In genomic region chr1:6464514-6464836, GRCh38 we compare ENCODE assay signal across 11 cellular contexts. TPM values are rescaled to one million over a fixed set of nuclear protein-coding genes. Genes with fewer than 3 reads are reported as not detected.
A peak's percentile ranks its signal among the peaks of the same experiment; 100 is the strongest.
DNase-seq lines count a peak whose midpoint lies in the region; ATAC-seq and FAIRE-seq lines count a peak whose summit lies in the region.
"Had no signal": no experiment of that assay in that cellular context is flagged by ENCODE, and none has a peak within 500 bp of the region (broad histone marks: within the 10 kb centered on the region; RNA-seq: fewer than 3 reads in every experiment).

No MANE protein-coding gene starts in this region.

- no peaks in the 10 kb centered on the region for H3K27me3 Mint-ChIP-seq in CD8-positive, alpha-beta memory T cell

- DNase-seq in CD8-positive, alpha-beta memory T cell: no peak
- DNase-seq in NCI-H510A treated with DMSO at 0.1 percent for 48 hours (lab: John Stamatoyannopoulos, UW) (peak; percentile 90), midbrain (lab: John Stamatoyannopoulos, UW) (peak; percentile 13), HTR-8/SVneo (ENCODE audit: insufficient read length, low spot score) (no peak), SIG-M5 (lab: John Stamatoyannopoulos, UW) (no peak), DMS79 treated with DMSO at 0.1 percent for 48 hours (lab: John Stamatoyannopoulos, UW) (no peak)
- DNase-seq in activated T-helper 9 cell treated with anti-CD3 and anti-CD28 coated beads, Interleukin-2, amount 50 U/mL, for 16 hours (ENCODE audit: low read depth): peak; percentile 41
- DNase-seq: IMR-90 had no signal

- POLR2A ChIA-PET in CD8-positive, alpha-beta memory T cell (lab: Charles Lee): interaction anchor here (0.9 to 1.0 kb wide), 2 partner anchors 10 to 12 kb away, joined by 3 to 4 read pairs; no protein-coding TSS in a partner anchor

- peaks cover 16% of the 10 kb centered on the region for H3K36me3 ChIP-seq in CD8-positive, alpha-beta memory T cell (ENCODE audit: insufficient read depth, low read length)
- H3K36me3 ChIP-seq: breast epithelium had no signal

- no peak for FAIRE-seq in HTR-8/SVneo (lab: Jason Lieb, UNC)

- H3K27ac Mint-ChIP-seq in CD8-positive, alpha-beta memory T cell: peak overlapping the region; percentile 81 to 98 (median 94)

- peak overlapping the region; percentile 88 to 98 (median 91) for H3K4me3 Mint-ChIP-seq in CD8-positive, alpha-beta memory T cell

- peaks cover 9 to 44% (median 13%) of the 10 kb centered on the region in 3 donors for H3K36me3 Mint-ChIP-seq in CD8-positive, alpha-beta memory T cell

- ATAC-seq in GM21423 (IDR thresholded peaks at IDR 0.05; ENCODE audit: unreplicated experiment): no peak

- H3K4me1 Mint-ChIP-seq in CD8-positive, alpha-beta memory T cell: peaks cover 35 to 61% (median 42%) of the 10 kb centered on the region in 3 donors

- peaks cover 57% of the 10 kb centered on the region for H3K4me1 ChIP-seq in CD8-positive, alpha-beta memory T cell (ENCODE audit: insufficient read depth, low read length)
- H3K4me1 ChIP-seq: breast epithelium had no signal

- CTCF ChIA-PET in CD8-positive, alpha-beta memory T cell (lab: Charles Lee): interaction anchor here (0.8 to 2.7 kb wide), 5 partner anchors 12 to 26 kb away, joined by 3 to 10 read pairs (median 6); no protein-coding TSS in a partner anchor

- H3K9me3 Mint-ChIP-seq in CD8-positive, alpha-beta memory T cell: no peaks in the 10 kb centered on the region

- H3K9me3 ChIP-seq in CD8-positive, alpha-beta memory T cell (ENCODE audit: low read length): no peaks in the 10 kb centered on the region
- H3K9me3 ChIP-seq: breast epithelium had no signal

- H3K27me3 ChIP-seq in CD8-positive, alpha-beta memory T cell (ENCODE audit: insufficient read depth, low read length, poor library complexity, severe bottlenecking): no peaks in the 10 kb centered on the region
- H3K27me3 ChIP-seq: breast epithelium had no signal

- H3K27ac ChIP-seq in CD8-positive, alpha-beta memory T cell (ENCODE audit: low read depth, low read length): no peak overlapping the region
- H3K27ac ChIP-seq: breast epithelium, SK-N-MC had no signal

- peak overlapping the region; percentile 81 for H3K4me3 ChIP-seq in CD8-positive, alpha-beta memory T cell (ENCODE audit: low read length)
- H3K4me3 ChIP-seq: breast epithelium, SK-N-MC had no signal

RNA-seq across cellular contexts. Expression of gene TNFRSF25, which starts 1.5 kb away (rescaled TPM):
- 100 to 1,000 TPM in 1 of 2 experiments, 10 to 100 TPM in 1; 90.8 to 100 TPM for total RNA-seq in CD8-positive, alpha-beta memory T cell
- 30.0 TPM for polyA plus RNA-seq in CD8-positive, alpha-beta memory T cell

RNA-seq across cellular contexts. Expression of gene PLEKHG5, which starts 27.0 kb away (rescaled TPM):
- total RNA-seq in CD8-positive, alpha-beta memory T cell: 1 to 10 TPM; 2.2 to 2.6 TPM
- polyA plus RNA-seq in CD8-positive, alpha-beta memory T cell: 1.0 TPM

RNA-seq across cellular contexts. Expression of gene ESPN, which starts 39.9 kb away (rescaled TPM):
- total RNA-seq in CD8-positive, alpha-beta memory T cell: under 1 TPM; 0.28 to 0.60 TPM
- polyA plus RNA-seq in CD8-positive, alpha-beta memory T cell: 0.48 TPM

RNA-seq across cellular contexts. Expression of gene HES2, which starts 44.8 kb away (rescaled TPM):
- total RNA-seq in CD8-positive, alpha-beta memory T cell: under 1 TPM; 0.18 to 0.35 TPM
- not detected for polyA plus RNA-seq in CD8-positive, alpha-beta memory T cell
- total RNA-seq: IMR-90 had no signal
- polyA plus RNA-seq: IMR-90 had no signal

Comparison
In these comparisons a context has a peak if more than half of its experiments do, and no peak if none do; other contexts are left out.
1. DNase-seq: peak in NCI-H510A treated with DMSO at 0.1 percent for 48 hours (single experiment), activated T-helper 9 cell treated with anti-CD3 and anti-CD28 coated beads, Interleukin-2, amount 50 U/mL, for 16 hours (single experiment) and midbrain (single experiment); none in CD8-positive, alpha-beta memory T cell (0 of 5), HTR-8/SVneo (single experiment), SIG-M5 (single experiment) and DMS79 treated with DMSO at 0.1 percent for 48 hours (single experiment).